ENCODE assay signal across 28 cellular contexts in genomic region chr1:113508364-113509164, GRCh38.
DNase-seq lines count a peak whose midpoint lies in the region; ATAC-seq, FAIRE-seq and TF ChIP-seq lines count a peak whose summit lies in the region.
"Had no signal": no experiment of that assay in that cellular context is flagged by ENCODE, and none has a peak within 500 bp of the region (broad histone marks: within the 10 kb centered on the region; RNA-seq: fewer than 3 reads in every experiment).

No MANE protein-coding gene starts in this region.

- H3K4me1 ChIP-seq in colonic mucosa, result no peaks in the 10 kb centered on the region
- H3K4me1 ChIP-seq in right lobe of liver, result peaks cover 0 to 17% (median 2%) of the 10 kb centered on the region in 4 donors
- H3K4me1 ChIP-seq in small intestine (ENCODE audit: control insufficient read depth in 2 of 2, insufficient read depth in 1 of 2, low read depth in 1 of 2, low read length in 1 of 2), result no peaks in the 10 kb centered on the region

- H3K27ac Mint-ChIP-seq in activated CD4-positive, alpha-beta T cell treated with anti-CD3 and anti-CD28 coated beads, Interleukin-2, amount 10 ng/mL, durations not matched to agents 24 days and 14 days, result no peak overlapping the region
- H3K27ac Mint-ChIP-seq: B cell; CD14-positive monocyte; CD8-positive, alpha-beta memory T cell had no signal

- peaks cover 8% of the 10 kb centered on the region for H3K9me3 Mint-ChIP-seq in activated CD4-positive, alpha-beta T cell treated with anti-CD3 and anti-CD28 coated beads, Interleukin-2, amount 10 ng/mL, durations not matched to agents 24 days and 14 days

- intact Hi-C loops in colonic mucosa (cut with DNase I), result no loop called here
- intact Hi-C loops in right lobe of liver (cut with DNase I), result no loop called here
- intact Hi-C loops in activated CD4-positive, alpha-beta T cell treated with anti-CD3 and anti-CD28 coated beads, Interleukin-2, amount 10 ng/mL, durations not matched to agents 24 days and 14 days (cut with micrococcal nuclease), result no loop called here

- no peak overlapping the region for H3K4me3 Mint-ChIP-seq in activated CD4-positive, alpha-beta T cell treated with anti-CD3 and anti-CD28 coated beads, Interleukin-2, amount 10 ng/mL, durations not matched to agents 24 days and 14 days
- H3K4me3 Mint-ChIP-seq: B cell; CD14-positive monocyte; CD8-positive, alpha-beta memory T cell had no signal

- H3K4me1 Mint-ChIP-seq in activated CD4-positive, alpha-beta T cell treated with anti-CD3 and anti-CD28 coated beads, Interleukin-2, amount 10 ng/mL, durations not matched to agents 24 days and 14 days, result no peaks in the 10 kb centered on the region
- H3K4me1 Mint-ChIP-seq: B cell; CD14-positive monocyte; CD8-positive, alpha-beta memory T cell had no signal

- no peaks in the 10 kb centered on the region for H3K36me3 ChIP-seq in colonic mucosa
- no peaks in the 10 kb centered on the region for H3K36me3 ChIP-seq in right lobe of liver
- H3K36me3 ChIP-seq in small intestine (ENCODE audit: control insufficient read depth in 2 of 2, insufficient read depth in 2 of 2, low read length in 2 of 2), result no peaks in the 10 kb centered on the region

- H3K36me3 Mint-ChIP-seq in activated CD4-positive, alpha-beta T cell treated with anti-CD3 and anti-CD28 coated beads, Interleukin-2, amount 10 ng/mL, durations not matched to agents 24 days and 14 days (ENCODE audit: low read depth), result no peaks in the 10 kb centered on the region
- H3K36me3 Mint-ChIP-seq: CD14-positive monocyte had no signal

- DNase-seq in HuH-7.5 (ENCODE audit: low spot score) (peak; percentile 19), colonic mucosa (peak; percentile 24), right lobe of liver (no peak), small intestine (peak; percentile 50), caudate nucleus (lab: John Stamatoyannopoulos, UW) (no peak)
- no peak for DNase-seq in activated T-cell treated with anti-CD3 and anti-CD28 coated beads, Interleukin-2, amount 50 U/mL, for 48 hours
- DNase-seq in activated CD4-positive, alpha-beta T cell treated with anti-CD3 and anti-CD28 coated beads, Interleukin-2, amount 10 ng/mL, durations not matched to agents 24 days and 14 days, result no peak
- DNase-seq: CD8-positive, alpha-beta memory T cell; DMS 273 treated with DMSO at 0.1 percent for 48 hours; DND-41; HCEC 1CT; Kasumi-1; NCI-H1105; NCI-H1436 treated with DMSO at 0.1 percent for 48 hours; NCI-H187 treated with DMSO at 0.1 percent for 48 hours; NCI-H2107; NCI-H446; NCI-H524 treated with DMSO at 0.1 percent for 48 hours; NCI-H774; NK-92 treated with Interleukin-12 subunit alpha and Interleukin-12 subunit beta, amount 100 ng/mL, for 24 hours; PC-3 had no signal

- H3K27ac ChIP-seq in colonic mucosa, result peak overlapping the region; percentile 3
- peak overlapping the region in 2 of 3 donors; percentile 58 to 65 for H3K27ac ChIP-seq in right lobe of liver
- no peak overlapping the region for H3K27ac ChIP-seq in small intestine (ENCODE audit: low read depth in 1 of 2, low read length in 1 of 2)
- H3K27ac ChIP-seq in caudate nucleus (ENCODE audit: low read depth, low read length), result no peak overlapping the region
- H3K27ac ChIP-seq: HL-60 had no signal

- ATAC-seq in right lobe of liver, result peak; percentile 91 to 96 (median 94)
- no peak for ATAC-seq in HG03108 (IDR thresholded peaks at IDR 0.05; ENCODE audit: unreplicated experiment)
- ATAC-seq: K562, PC-3 had no signal

- H3K27me3 ChIP-seq in colonic mucosa (no peaks in the 10 kb centered on the region), right lobe of liver (no peaks in the 10 kb centered on the region), small intestine (ENCODE audit: control insufficient read depth in 2 of 2, insufficient read depth in 2 of 2, low read length in 2 of 2) (no peaks in the 10 kb centered on the region)

- no peaks in the 10 kb centered on the region for H3K9me3 ChIP-seq in colonic mucosa
- H3K9me3 ChIP-seq in right lobe of liver, result peaks cover 0 to 5% (median 0%) of the 10 kb centered on the region in 4 donors
- no peaks in the 10 kb centered on the region for H3K9me3 ChIP-seq in small intestine (ENCODE audit: control insufficient read depth, low read depth)

- no peak for TF ChIP-seq POLR2A in right lobe of liver (IDR thresholded peaks at IDR 0.05)

- no peak for FAIRE-seq in small intestine (lab: Jason Lieb, UNC)
- FAIRE-seq: GM12892, H1, K562 had no signal

- H3K27me3 Mint-ChIP-seq in activated CD4-positive, alpha-beta T cell treated with anti-CD3 and anti-CD28 coated beads, Interleukin-2, amount 10 ng/mL, durations not matched to agents 24 days and 14 days, result no peaks in the 10 kb centered on the region

- no peak overlapping the region for H3K9ac ChIP-seq in colonic mucosa (ENCODE audit: low read depth in 2 of 2, low read length in 2 of 2)

- TF ChIP-seq CTCF in colonic mucosa (IDR thresholded peaks at IDR 0.05) (no peak), right lobe of liver (IDR thresholded peaks at IDR 0.05) (no peak)

- WGBS in right lobe of liver (ENCODE audit: insufficient coverage, low coverage, low lambda C conversion rate, missing lambda C conversion rate), result 20% methylated on average over 2 of the region's 2 CpGs
- WGBS in small intestine, 3 donors, result 15 to 36% (median 20%) methylated on average over 2 of the region's 2 CpGs

- no peak overlapping the region for H3K4me3 ChIP-seq in colonic mucosa
- H3K4me3 ChIP-seq in right lobe of liver, result peak overlapping the region in 1 of 3 donors; percentile 19
- H3K4me3 ChIP-seq in small intestine (ENCODE audit: low read depth in 1 of 2, low read length in 2 of 2), result no peak overlapping the region
- H3K4me3 ChIP-seq: K562 had no signal

Comparison
In these comparisons a context has a peak if more than half of its experiments do, and no peak if none do; other contexts are left out.
1. DNase-seq: peak in HuH-7.5 (single experiment), colonic mucosa (single experiment) and small intestine (single experiment); none in right lobe of liver (0 of 3), caudate nucleus (0 of 61), activated T-cell treated with anti-CD3 and anti-CD28 coated beads, Interleukin-2, amount 50 U/mL, for 48 hours (0 of 2) and activated CD4-positive, alpha-beta T cell treated with anti-CD3 and anti-CD28 coated beads, Interleukin-2, amount 10 ng/mL, durations not matched to agents 24 days and 14 days (single experiment).
2. H3K27ac ChIP-seq: peak in colonic mucosa (single experiment) and right lobe of liver (2 of 3); none in small intestine (0 of 2) and caudate nucleus (single experiment).